18 cellular contexts compared by ENCODE assay signal in genomic region chrX:40757058-40757457, GRCh38. TPM values are rescaled to one million over a fixed set of nuclear protein-coding genes. Genes with fewer than 3 reads are reported as not detected.
A peak's percentile ranks its signal among the peaks of the same experiment; 100 is the strongest.
DNase-seq lines count a peak whose midpoint lies in the region; ATAC-seq, FAIRE-seq and TF ChIP-seq lines count a peak whose summit lies in the region.
"Had no signal": no experiment of that assay in that cellular context is flagged by ENCODE, and none has a peak within 500 bp of the region (broad histone marks: within the 10 kb centered on the region; RNA-seq: fewer than 3 reads in every experiment).

No MANE protein-coding gene starts in this region.

- H3F3A ChIP-seq in GM23338 (replicated peaks; ENCODE audit: low read depth): no peaks in the 10 kb centered on the region

- no peaks in the 10 kb centered on the region for H3K27me3 ChIP-seq in GM23338 (ENCODE audit: insufficient read depth)
- H3K27me3 ChIP-seq in HepG2 (ENCODE audit: control insufficient read depth in 1 of 2, insufficient read depth in 2 of 2, low read length in 2 of 2): no peaks in the 10 kb centered on the region
- H3K27me3 ChIP-seq in gastrocnemius medialis: peaks cover 0 to 3% (median 0%) of the 10 kb centered on the region in 3 donors

- POLR2A ChIA-PET in HepG2 (lab: Yijun Ruan, JAX): no interaction called here

- H3K4me3 Mint-ChIP-seq in GM23338 (no peak overlapping the region), immature natural killer cell (no peak overlapping the region)
- H3K4me3 Mint-ChIP-seq: B cell; CD8-positive, alpha-beta T cell; H9; IgD-negative memory B cell had no signal

- H3K4me1 Mint-ChIP-seq in GM23338 (peaks cover 5% of the 10 kb centered on the region; the same call in 2 of the 3 replicates), immature natural killer cell (peaks cover 3 to 6% of the 10 kb centered on the region in 2 donors)

- TF ChIP-seq CTCF in GM23338 (conservative IDR thresholded peaks at IDR 0.05; ENCODE audit: low read depth in 2 of 2): no peak
- no peak for TF ChIP-seq CTCF in HepG2 (CRISPR knock-in tag; IDR thresholded peaks at IDR 0.05)
- no peak for TF ChIP-seq CTCF in gastrocnemius medialis (IDR thresholded peaks at IDR 0.05 in 4 of 5, conservative IDR thresholded peaks at IDR 0.05 in 1 of 5)

- H3K9me3 ChIP-seq in HepG2 (ENCODE audit: low read length): no peaks in the 10 kb centered on the region
- H3K9me3 ChIP-seq in gastrocnemius medialis: no peaks in the 10 kb centered on the region

- H3K36me3 Mint-ChIP-seq in GM23338 (ENCODE audit: low read depth): no peaks in the 10 kb centered on the region; the same call in 2 of the 3 replicates
- H3K36me3 Mint-ChIP-seq in immature natural killer cell: no peaks in the 10 kb centered on the region
- H3K36me3 Mint-ChIP-seq: CD8-positive, alpha-beta T cell had no signal

- H3K4me2 ChIP-seq in GM23338: no peak overlapping the region
- H3K4me2 ChIP-seq in HepG2 (ENCODE audit: low read depth, low read length): peak overlapping the region; percentile 12; the same call in 1 of the 2 replicates
- H3K4me2 ChIP-seq: BLaER1 treated with 17β-estradiol and CSF1 and Interleukin-3, amounts not matched to agents 10 nM and 100 nM had no signal

- H3K79me2 ChIP-seq in GM23338 (replicated peaks; ENCODE audit: insufficient read depth) (no peaks in the 10 kb centered on the region), HepG2 (ENCODE audit: insufficient read depth, low read length) (no peaks in the 10 kb centered on the region)

- no peak for ATAC-seq in GM23338
- ATAC-seq in HepG2: peak; percentile 82
- ATAC-seq in gastrocnemius medialis: no peak
- ATAC-seq in GM21390 (IDR thresholded peaks at IDR 0.05; ENCODE audit: unreplicated experiment): no peak
- ATAC-seq: CD8-positive, alpha-beta T cell had no signal

- intact Hi-C loops in HepG2 (cut with micrococcal nuclease; ENCODE audit: unreplicated experiment) (no loop called here), gastrocnemius medialis (cut with DNase I; ENCODE audit: low total_unique reads) (no loop called here)

- H3K9me2 ChIP-seq in GM23338 (ENCODE audit: insufficient read depth): no peaks in the 10 kb centered on the region

- H3K4me3 ChIP-seq in GM23338 (no peak overlapping the region), HepG2 (replicated peaks in 1 of 3; ENCODE audit: insufficient read depth in 1 of 3, low read depth in 2 of 3, low read length in 3 of 3) (no peak overlapping the region), gastrocnemius medialis (no peak overlapping the region)
- H3K4me3 ChIP-seq: BLaER1 treated with 17β-estradiol and CSF1 and Interleukin-3, amounts not matched to agents 10 nM and 100 nM had no signal

- WGBS in HepG2 (ENCODE audit: low lambda C conversion rate): 0% methylated on average over 1 of the region's 1 CpG

- H2AFZ ChIP-seq in GM23338: 0 out of 2 replicates have a peak overlapping the region, but pooled peaks have one; percentile 5
- no peak overlapping the region for H2AFZ ChIP-seq in HepG2 (ENCODE audit: low read length)

- no peak overlapping the region for H3K27ac ChIP-seq in GM23338 (ENCODE audit: low read depth)
- H3K27ac ChIP-seq in HepG2 (ENCODE audit: extremely low read length, insufficient read depth, low read length): no peak overlapping the region
- H3K27ac ChIP-seq in gastrocnemius medialis: peak overlapping the region; percentile 89 to 91 (median 90)
- H3K27ac ChIP-seq: BLaER1 treated with 17β-estradiol and CSF1 and Interleukin-3, amounts not matched to agents 10 nM and 100 nM; HL-60 had no signal

- H3K27ac Mint-ChIP-seq in GM23338 (no peak overlapping the region), immature natural killer cell (no peak overlapping the region)
- H3K27ac Mint-ChIP-seq: B cell; CD8-positive, alpha-beta T cell; H9; IgD-negative memory B cell had no signal

- FAIRE-seq in HepG2 (lab: Jason Lieb, UNC): peak; percentile 65
- FAIRE-seq: H1 had no signal

- H3K36me3 ChIP-seq in GM23338 (ENCODE audit: insufficient read depth) (no peaks in the 10 kb centered on the region), HepG2 (replicated peaks in 1 of 2; ENCODE audit: control insufficient read depth in 1 of 2, insufficient read depth in 2 of 2, low read length in 2 of 2) (no peaks in the 10 kb centered on the region), gastrocnemius medialis (no peaks in the 10 kb centered on the region)
- H3K36me3 ChIP-seq: BLaER1 treated with 17β-estradiol and CSF1 and Interleukin-3, amounts not matched to agents 10 nM and 100 nM had no signal

- TF ChIP-seq EP300 in HepG2 (IDR thresholded peaks at IDR 0.05; ENCODE audit: low read depth in 2 of 2, low read length in 2 of 2) (no peak), HepG2 (CRISPR knock-in tag; IDR thresholded peaks at IDR 0.05; ENCODE audit: borderline replicate concordance) (no peak)

- no peak for TF ChIP-seq RAD21 in HepG2 (CRISPR knock-in tag; IDR thresholded peaks at IDR 0.05)

- no peak overlapping the region for H3K9ac ChIP-seq in HepG2 (ENCODE audit: insufficient read depth, low read depth, low read length)
- H3K9ac ChIP-seq: BLaER1 treated with 17β-estradiol and CSF1 and Interleukin-3, amounts not matched to agents 10 nM and 100 nM had no signal

- no peak for TF ChIP-seq POLR2A in HepG2 (IDR thresholded peaks at IDR 0.05; ENCODE audit: insufficient read depth in 1 of 2, low read depth in 2 of 2, low read length in 2 of 2)
- TF ChIP-seq POLR2A in gastrocnemius medialis (IDR thresholded peaks at IDR 0.05): no peak

- CTCF ChIA-PET in HepG2 (lab: Yijun Ruan, JAX; ENCODE audit: low intra/inter-chr PET ratio, low total read pairs): no interaction called here

- DNase-seq in GM23338 (ENCODE audit: low spot score) (no peak), NCI-H69 (lab: John Stamatoyannopoulos, UW) (peak; percentile 4), HepG2 (ENCODE audit: low spot score) (peak; percentile 7), gastrocnemius medialis (no peak), immature natural killer cell (no peak)
- no peak for DNase-seq in stimulated activated CD4-positive, alpha-beta T cell treated with anti-CD3 and anti-CD28 coated beads, Interleukin-2, amount 100 ng/mL, for 48 hours
- DNase-seq: Calu3; CD8-positive, alpha-beta T cell; DMS79 treated with DMSO at 0.1 percent for 48 hours; GF-D8; H9; KBM-7 had no signal

- H4K20me1 ChIP-seq in GM23338 (replicated peaks; ENCODE audit: insufficient read depth) (no peaks in the 10 kb centered on the region), HepG2 (ENCODE audit: insufficient read depth, low read length) (no peaks in the 10 kb centered on the region)
- H4K20me1 ChIP-seq: BLaER1 treated with 17β-estradiol and CSF1 and Interleukin-3, amounts not matched to agents 10 nM and 100 nM had no signal

- no peaks in the 10 kb centered on the region for H3K9me3 Mint-ChIP-seq in GM23338
- peaks cover 0 to 4% (median 0%) of the 10 kb centered on the region in 6 donors for H3K9me3 Mint-ChIP-seq in immature natural killer cell
- H3K9me3 Mint-ChIP-seq: CD8-positive, alpha-beta T cell; IgD-negative memory B cell had no signal

- no TSS peak for BruUV-seq in HepG2 (replicated peaks; lab: Mats Ljungman, UMichigan)

- H3K4me1 ChIP-seq in GM23338 (ENCODE audit: insufficient read depth) (no peaks in the 10 kb centered on the region), HepG2 (ENCODE audit: insufficient read depth, low read length) (peaks cover 16% of the 10 kb centered on the region; the same call in 1 of the 2 replicates), gastrocnemius medialis (peaks cover 13 to 17% of the 10 kb centered on the region in 2 donors)
- H3K4me1 ChIP-seq: BLaER1 treated with 17β-estradiol and CSF1 and Interleukin-3, amounts not matched to agents 10 nM and 100 nM had no signal

- in situ Hi-C loops in HepG2 (cut with HindIII; ENCODE audit: extremely low pct_ligation_motif_present, low pct_unique_long_range_greater_than_20kb): no loop called here
- in situ Hi-C loops in gastrocnemius medialis (cut with MboI; ENCODE audit: low sequenced_read_pairs in 4 of 4): no loop called here

- peaks cover 1% of the 10 kb centered on the region for H3K27me3 Mint-ChIP-seq in GM23338 (ENCODE audit: insufficient read depth, low read depth, poor library complexity)
- peaks cover 3 to 7% (median 6%) of the 10 kb centered on the region in 3 donors for H3K27me3 Mint-ChIP-seq in immature natural killer cell (ENCODE audit: low read depth in 3 of 3)
- H3K27me3 Mint-ChIP-seq: B cell had no signal

TF ChIP-seq in GM23338, 12 proteins besides CTCF, POLR2A, EP300 and RAD21 (continues in another document):
- TF ChIP-seq CREB1 (CRISPR knock-in tag; IDR thresholded peaks at IDR 0.05; ENCODE audit: low read depth) (no peak), NANOG (IDR thresholded peaks at IDR 0.05; ENCODE audit: borderline replicate concordance) (no peak)

TF ChIP-seq in HepG2, 621 proteins besides CTCF, POLR2A, EP300 and RAD21 (continues in another document):
- TF ChIP-seq SOX6 (IDR thresholded peaks at IDR 0.05): no peak
- peak; percentile 36; the same call in 1 of the 2 replicates for TF ChIP-seq SOX6 (CRISPR knock-in tag; IDR thresholded peaks at IDR 0.05)

RNA-seq across cellular contexts. Expression of gene MED14, which starts 21.7 kb away (rescaled TPM):
- total RNA-seq in GM23338 (2014; rRNA removed; shearing (Covaris generic)): 99.3 and 110 TPM in 2 replicates
- polyA plus RNA-seq in GM23338 (2016; fragmentation: Nextera tagmentation; extraction: Ambion mirVana) (28.9 and 29.8 TPM in 2 replicates), HepG2 (2011; rRNA removed) (15.8 and 16.3 TPM in 2 replicates), immature natural killer cell (10 to 100 TPM in 1 of 3 donors, 1 to 10 TPM in 2; 5.1 to 15.9 (median 7.1) TPM)
- total RNA-seq in HepG2 (2016; rRNA removed; fragmentation: Illumina TruSeq; extraction: Trizol) (10.2 and 14.2 TPM in 2 replicates), gastrocnemius medialis (10 to 100 TPM; 19.8 to 27.0 (median 24.0) TPM)
- 1.4 and 2.2 TPM in 2 replicates for total RNA-seq in HepG2 (2016; cell fraction: cytosol; rRNA removed; fragmentation: Illumina TruSeq; extraction: Trizol; ENCODE audit: low read depth)
- total RNA-seq in HepG2 (2016; cell fraction: insoluble cytoplasmic fraction; rRNA removed; fragmentation: Illumina TruSeq; extraction: Trizol): 10.3 and 15.7 TPM in 2 replicates
- total RNA-seq in HepG2 (2016; cell fraction: membrane; rRNA removed; fragmentation: Illumina TruSeq; extraction: Trizol): 5.9 and 6.5 TPM in 2 replicates
- total RNA-seq in HepG2 (2016; cell fraction: nucleus; rRNA removed; fragmentation: Illumina TruSeq; extraction: Trizol): 22.1 and 24.4 TPM in 2 replicates
- 10.2 and 10.8 TPM in 2 replicates for polyA plus RNA-seq in HepG2 (2011; cell fraction: cytosol; rRNA removed)
- 20.3 and 21.1 TPM in 2 replicates for polyA plus RNA-seq in HepG2 (2011; cell fraction: nucleus; rRNA removed)
- 16.8 and 17.5 TPM in 2 replicates for polyA plus RNA-seq in HepG2 (2012)
- polyA plus RNA-seq in HepG2 (2016; cell fraction: cytosol; fragmentation: Illumina TruSeq; extraction: Trizol; ENCODE audit: low read depth): 0.45 and 0.47 TPM in 2 replicates
- 20.2 and 20.3 TPM in 2 replicates for polyA plus RNA-seq in HepG2 (2016; cell fraction: insoluble cytoplasmic fraction; fragmentation: Illumina TruSeq; extraction: Trizol; ENCODE audit: low read depth)
- 2.0 and 2.3 TPM in 2 replicates for polyA plus RNA-seq in HepG2 (2016; cell fraction: membrane; fragmentation: Illumina TruSeq; extraction: Trizol; ENCODE audit: low read depth)
- 23.3 and 27.7 TPM in 2 replicates for polyA plus RNA-seq in HepG2 (2016; cell fraction: nucleus; fragmentation: Illumina TruSeq; extraction: Trizol; ENCODE audit: insufficient read depth, low read depth)
- 39.3 and 68.8 TPM in 2 replicates for polyA minus RNA-seq in HepG2 (2011; rRNA and poly(A)+ RNA removed; ENCODE audit: low replicate concordance)
- 14.1 and 18.8 TPM in 2 replicates for polyA minus RNA-seq in HepG2 (2011; cell fraction: cytosol; rRNA and poly(A)+ RNA removed)
- 57.2 and 64.4 TPM in 2 replicates for polyA minus RNA-seq in HepG2 (2011; cell fraction: nucleus; rRNA and poly(A)+ RNA removed)

Comparison
In these comparisons a context has a peak if more than half of its experiments do, and no peak if none do; other contexts are left out.
1. DNase-seq: peak in NCI-H69 (single experiment) and HepG2 (single experiment); none in GM23338 (single experiment), gastrocnemius medialis (0 of 2), immature natural killer cell (0 of 3) and stimulated activated CD4-positive, alpha-beta T cell treated with anti-CD3 and anti-CD28 coated beads, Interleukin-2, amount 100 ng/mL, for 48 hours (0 of 2).
2. H3K27ac ChIP-seq: peak in gastrocnemius medialis (4 of 4); none in GM23338 (single experiment) and HepG2 (single experiment).